In the genomic region with DNA sequence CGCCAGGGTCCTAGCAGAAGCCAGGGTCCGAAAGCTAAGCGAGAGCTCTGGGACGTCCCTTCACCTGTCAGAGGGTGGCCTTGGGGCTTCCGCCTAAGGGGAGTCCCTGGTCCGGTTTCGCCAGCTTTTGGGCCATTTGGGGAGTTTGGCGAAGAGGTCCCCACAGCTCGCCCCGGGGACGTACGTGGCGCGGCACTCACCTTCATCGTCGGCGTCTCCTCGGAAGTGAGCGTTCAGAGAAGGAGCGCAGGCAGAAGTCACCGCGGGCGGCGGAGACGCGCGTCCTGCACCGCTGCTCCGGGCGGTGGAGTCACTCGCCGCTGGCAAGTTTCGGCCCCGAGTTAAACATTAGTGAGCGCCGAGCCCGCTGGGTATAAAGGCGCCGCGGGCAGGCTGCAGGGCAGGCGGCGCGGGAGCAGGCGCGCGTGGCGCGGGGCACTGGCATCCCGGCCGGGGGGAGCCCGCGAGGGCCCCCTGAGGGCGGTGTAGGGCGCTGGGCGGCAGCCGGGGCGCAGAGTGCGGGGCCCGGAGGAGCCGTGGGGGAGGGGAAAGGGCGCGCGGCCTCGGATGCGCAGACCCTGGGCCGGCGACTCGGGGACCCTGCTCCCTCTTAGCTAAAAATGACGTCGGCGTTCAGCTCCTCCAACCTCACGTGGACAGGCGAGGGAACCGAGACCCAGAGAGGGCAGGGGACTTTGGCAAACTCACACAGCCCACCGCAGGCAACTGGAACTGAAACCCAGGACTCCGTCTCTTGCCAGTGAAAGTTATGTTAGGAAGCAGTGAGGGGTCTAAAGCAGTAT, we compare ENCODE assay signal across 1 cellular context.
A peak's percentile ranks its signal among the peaks of the same experiment; 100 is the strongest.
TF ChIP-seq lines count a peak whose summit lies in the region.

A gene (minus strand): TSS at position 440 of the 803 bp plus-strand sequence. CDS start 234 bp downstream, at position 206.

TF ChIP-seq in HepG2, 621 proteins besides CTCF, POLR2A, EP300 and RAD21 (continued from another document and continues in another):
- TF ChIP-seq CBX5 (CRISPR knock-in tag; IDR thresholded peaks at IDR 0.05; ENCODE audit: borderline replicate concordance): no peak
- TF ChIP-seq MLLT10 (CRISPR knock-in tag; IDR thresholded peaks at IDR 0.05): no peak
- no peak for TF ChIP-seq PITX1 (CRISPR knock-in tag; IDR thresholded peaks at IDR 0.05)
- no peak for TF ChIP-seq ARHGAP35 (CRISPR knock-in tag; IDR thresholded peaks at IDR 0.05; ENCODE audit: borderline replicate concordance)
- TF ChIP-seq CREB1 (IDR thresholded peaks at IDR 0.05): no peak
- no peak for TF ChIP-seq CREB1 (CRISPR knock-in tag; IDR thresholded peaks at IDR 0.05)
- TF ChIP-seq CHCHD3 (CRISPR knock-in tag; IDR thresholded peaks at IDR 0.05): 0 out of 2 replicates have a peak, but pooled peaks have one; percentile 22
- TF ChIP-seq, protein P1, sequence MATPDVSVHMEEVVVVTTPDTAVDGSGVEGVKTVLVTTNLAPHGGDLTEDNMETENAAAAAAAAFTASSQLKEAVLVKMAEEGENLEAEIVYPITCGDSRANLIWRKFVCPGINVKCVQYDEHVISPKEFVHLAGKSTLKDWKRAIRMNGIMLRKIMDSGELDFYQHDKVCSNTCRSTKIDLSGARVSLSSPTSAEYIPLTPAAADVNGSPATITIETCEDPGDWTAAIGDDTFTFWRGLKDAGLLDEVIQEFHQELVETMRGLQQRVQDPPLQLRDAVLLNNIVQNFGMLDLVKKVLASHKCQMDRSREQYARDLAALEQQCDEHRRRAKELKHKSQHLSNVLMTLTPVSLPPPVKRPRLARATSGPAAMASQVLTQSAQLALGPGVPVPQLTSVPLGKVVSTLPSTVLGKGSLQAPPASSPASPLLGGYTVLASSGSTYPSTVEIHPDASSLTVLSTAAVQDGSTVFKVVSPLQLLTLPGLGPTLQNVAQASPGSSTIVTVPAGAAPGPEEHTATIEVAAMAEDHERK (CRISPR knock-in tag; IDR thresholded peaks at IDR 0.05; ENCODE audit: low read depth): no peak
- TF ChIP-seq JDP2 (CRISPR knock-in tag; IDR thresholded peaks at IDR 0.05; ENCODE audit: borderline replicate concordance): no peak
- TF ChIP-seq JUND (CRISPR knock-in tag; IDR thresholded peaks at IDR 0.05): no peak; the same call in 1 of the 2 replicates
- no peak for TF ChIP-seq ZNF431 (CRISPR knock-in tag; IDR thresholded peaks at IDR 0.05; ENCODE audit: borderline replicate concordance, low read depth)
- no peak for TF ChIP-seq NFKBIZ (CRISPR knock-in tag; IDR thresholded peaks at IDR 0.05)
- TF ChIP-seq, protein P2, sequence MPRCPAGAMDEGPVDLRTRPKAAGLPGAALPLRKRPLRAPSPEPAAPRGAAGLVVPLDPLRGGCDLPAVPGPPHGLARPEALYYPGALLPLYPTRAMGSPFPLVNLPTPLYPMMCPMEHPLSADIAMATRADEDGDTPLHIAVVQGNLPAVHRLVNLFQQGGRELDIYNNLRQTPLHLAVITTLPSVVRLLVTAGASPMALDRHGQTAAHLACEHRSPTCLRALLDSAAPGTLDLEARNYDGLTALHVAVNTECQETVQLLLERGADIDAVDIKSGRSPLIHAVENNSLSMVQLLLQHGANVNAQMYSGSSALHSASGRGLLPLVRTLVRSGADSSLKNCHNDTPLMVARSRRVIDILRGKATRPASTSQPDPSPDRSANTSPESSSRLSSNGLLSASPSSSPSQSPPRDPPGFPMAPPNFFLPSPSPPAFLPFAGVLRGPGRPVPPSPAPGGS (CRISPR knock-in tag; IDR thresholded peaks at IDR 0.05): no peak
- TF ChIP-seq, protein P3, sequence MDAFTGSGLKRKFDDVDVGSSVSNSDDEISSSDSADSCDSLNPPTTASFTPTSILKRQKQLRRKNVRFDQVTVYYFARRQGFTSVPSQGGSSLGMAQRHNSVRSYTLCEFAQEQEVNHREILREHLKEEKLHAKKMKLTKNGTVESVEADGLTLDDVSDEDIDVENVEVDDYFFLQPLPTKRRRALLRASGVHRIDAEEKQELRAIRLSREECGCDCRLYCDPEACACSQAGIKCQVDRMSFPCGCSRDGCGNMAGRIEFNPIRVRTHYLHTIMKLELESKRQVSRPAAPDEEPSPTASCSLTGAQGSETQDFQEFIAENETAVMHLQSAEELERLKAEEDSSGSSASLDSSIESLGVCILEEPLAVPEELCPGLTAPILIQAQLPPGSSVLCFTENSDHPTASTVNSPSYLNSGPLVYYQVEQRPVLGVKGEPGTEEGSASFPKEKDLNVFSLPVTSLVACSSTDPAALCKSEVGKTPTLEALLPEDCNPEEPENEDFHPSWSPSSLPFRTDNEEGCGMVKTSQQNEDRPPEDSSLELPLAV (CRISPR knock-in tag; conservative IDR thresholded peaks at IDR 0.05; ENCODE audit: low read depth): no peak; the same call in 1 of the 2 replicates
- TF ChIP-seq ZNF883 (CRISPR knock-in tag; IDR thresholded peaks at IDR 0.05; ENCODE audit: not compliant biosample characterization): no peak
- no peak for TF ChIP-seq GZF1 (CRISPR knock-in tag; IDR thresholded peaks at IDR 0.05)
- TF ChIP-seq ZNF644 (CRISPR knock-in tag; IDR thresholded peaks at IDR 0.05; ENCODE audit: low read depth): no peak
- no peak for TF ChIP-seq ZNF570 (CRISPR knock-in tag; IDR thresholded peaks at IDR 0.05; ENCODE audit: borderline replicate concordance)
- TF ChIP-seq, protein P4, sequence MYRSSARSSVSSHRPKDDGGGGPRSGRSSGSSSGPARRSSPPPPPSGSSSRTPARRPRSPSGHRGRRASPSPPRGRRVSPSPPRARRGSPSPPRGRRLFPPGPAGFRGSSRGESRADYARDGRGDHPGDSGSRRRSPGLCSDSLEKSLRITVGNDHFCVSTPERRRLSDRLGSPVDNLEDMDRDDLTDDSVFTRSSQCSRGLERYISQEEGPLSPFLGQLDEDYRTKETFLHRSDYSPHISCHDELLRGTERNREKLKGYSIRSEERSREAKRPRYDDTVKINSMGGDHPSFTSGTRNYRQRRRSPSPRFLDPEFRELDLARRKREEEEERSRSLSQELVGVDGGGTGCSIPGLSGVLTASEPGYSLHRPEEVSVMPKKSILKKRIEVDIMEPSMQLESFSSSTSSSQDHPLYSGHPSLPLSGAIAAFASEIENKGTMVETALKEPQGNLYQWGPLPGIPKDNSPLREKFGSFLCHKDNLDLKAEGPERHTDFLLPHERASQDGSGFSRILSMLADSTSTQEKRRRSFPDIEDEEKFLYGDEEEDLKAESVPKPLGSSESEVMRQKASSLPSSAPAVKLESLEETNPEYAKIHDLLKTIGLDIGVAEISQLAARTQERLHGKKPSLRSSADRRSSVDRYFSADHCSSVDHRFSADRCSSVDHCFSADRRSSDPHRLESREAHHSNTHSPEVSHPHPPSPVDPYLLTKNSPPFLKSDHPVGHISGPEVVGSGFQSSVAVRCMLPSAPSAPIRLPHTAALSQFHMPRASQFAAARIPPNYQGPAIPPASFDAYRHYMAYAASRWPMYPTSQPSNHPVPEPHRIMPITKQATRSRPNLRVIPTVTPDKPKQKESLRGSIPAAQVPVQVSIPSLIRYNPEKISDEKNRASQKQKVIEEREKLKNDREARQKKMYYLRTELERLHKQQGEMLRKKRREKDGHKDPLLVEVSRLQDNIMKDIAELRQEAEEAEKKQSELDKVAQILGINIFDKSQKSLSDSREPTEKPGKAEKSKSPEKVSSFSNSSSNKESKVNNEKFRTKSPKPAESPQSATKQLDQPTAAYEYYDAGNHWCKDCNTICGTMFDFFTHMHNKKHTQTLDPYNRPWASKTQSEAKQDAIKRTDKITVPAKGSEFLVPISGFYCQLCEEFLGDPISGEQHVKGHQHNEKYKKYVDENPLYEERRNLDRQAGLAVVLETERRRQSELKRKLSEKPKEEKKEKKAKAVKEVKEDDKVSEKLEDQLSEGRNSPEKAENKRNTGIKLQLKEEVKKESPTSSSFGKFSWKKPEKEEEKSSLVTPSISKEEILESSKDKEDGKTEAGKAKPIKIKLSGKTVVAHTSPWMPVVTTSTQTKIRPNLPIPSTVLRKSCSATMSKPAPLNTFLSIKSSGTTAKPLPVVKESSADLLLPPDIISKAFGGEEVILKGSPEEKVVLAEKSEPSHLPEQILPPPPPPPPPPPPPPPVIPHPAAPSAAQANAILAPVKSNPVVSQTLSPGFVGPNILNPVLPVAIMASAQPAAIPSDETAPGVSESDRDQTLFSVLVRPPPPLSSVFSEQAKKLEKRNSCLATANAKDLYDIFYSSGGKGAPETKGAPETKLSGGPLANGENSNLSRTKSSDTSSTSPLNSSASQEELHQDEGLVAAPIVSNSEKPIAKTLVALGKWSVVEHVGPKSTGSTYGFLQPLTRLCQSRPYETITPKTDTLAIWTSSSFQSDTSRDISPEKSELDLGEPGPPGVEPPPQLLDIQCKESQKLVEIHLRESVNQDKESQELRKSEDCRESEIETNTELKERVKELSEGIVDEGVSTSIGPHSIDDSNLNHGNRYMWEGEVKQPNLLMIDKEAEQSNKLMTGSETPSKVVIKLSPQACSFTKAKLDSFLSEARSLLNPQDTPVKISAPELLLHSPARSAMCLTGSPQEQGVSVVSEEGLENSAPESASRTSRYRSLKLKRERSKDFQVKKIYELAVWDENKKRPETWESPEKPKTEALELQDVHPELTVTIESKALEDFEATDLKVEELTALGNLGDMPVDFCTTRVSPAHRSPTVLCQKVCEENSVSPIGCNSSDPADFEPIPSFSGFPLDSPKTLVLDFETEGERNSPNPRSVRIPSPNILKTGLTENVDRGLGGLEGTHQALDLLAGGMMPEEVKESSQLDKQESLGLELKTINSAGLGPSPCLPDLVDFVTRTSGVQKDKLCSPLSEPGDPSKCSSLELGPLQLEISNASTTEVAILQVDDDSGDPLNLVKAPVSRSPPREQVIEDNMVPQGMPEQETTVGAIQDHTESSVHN (CRISPR knock-in tag; IDR thresholded peaks at IDR 0.05): no peak
- no peak for TF ChIP-seq HNRNPH1 (optimal IDR thresholded peaks at IDR 0.05; ENCODE audit: low read depth, low read length)
- TF ChIP-seq ZNF749 (CRISPR knock-in tag; IDR thresholded peaks at IDR 0.05; ENCODE audit: borderline replicate concordance): no peak; the same call in 1 of the 2 replicates
- TF ChIP-seq, protein P5, sequence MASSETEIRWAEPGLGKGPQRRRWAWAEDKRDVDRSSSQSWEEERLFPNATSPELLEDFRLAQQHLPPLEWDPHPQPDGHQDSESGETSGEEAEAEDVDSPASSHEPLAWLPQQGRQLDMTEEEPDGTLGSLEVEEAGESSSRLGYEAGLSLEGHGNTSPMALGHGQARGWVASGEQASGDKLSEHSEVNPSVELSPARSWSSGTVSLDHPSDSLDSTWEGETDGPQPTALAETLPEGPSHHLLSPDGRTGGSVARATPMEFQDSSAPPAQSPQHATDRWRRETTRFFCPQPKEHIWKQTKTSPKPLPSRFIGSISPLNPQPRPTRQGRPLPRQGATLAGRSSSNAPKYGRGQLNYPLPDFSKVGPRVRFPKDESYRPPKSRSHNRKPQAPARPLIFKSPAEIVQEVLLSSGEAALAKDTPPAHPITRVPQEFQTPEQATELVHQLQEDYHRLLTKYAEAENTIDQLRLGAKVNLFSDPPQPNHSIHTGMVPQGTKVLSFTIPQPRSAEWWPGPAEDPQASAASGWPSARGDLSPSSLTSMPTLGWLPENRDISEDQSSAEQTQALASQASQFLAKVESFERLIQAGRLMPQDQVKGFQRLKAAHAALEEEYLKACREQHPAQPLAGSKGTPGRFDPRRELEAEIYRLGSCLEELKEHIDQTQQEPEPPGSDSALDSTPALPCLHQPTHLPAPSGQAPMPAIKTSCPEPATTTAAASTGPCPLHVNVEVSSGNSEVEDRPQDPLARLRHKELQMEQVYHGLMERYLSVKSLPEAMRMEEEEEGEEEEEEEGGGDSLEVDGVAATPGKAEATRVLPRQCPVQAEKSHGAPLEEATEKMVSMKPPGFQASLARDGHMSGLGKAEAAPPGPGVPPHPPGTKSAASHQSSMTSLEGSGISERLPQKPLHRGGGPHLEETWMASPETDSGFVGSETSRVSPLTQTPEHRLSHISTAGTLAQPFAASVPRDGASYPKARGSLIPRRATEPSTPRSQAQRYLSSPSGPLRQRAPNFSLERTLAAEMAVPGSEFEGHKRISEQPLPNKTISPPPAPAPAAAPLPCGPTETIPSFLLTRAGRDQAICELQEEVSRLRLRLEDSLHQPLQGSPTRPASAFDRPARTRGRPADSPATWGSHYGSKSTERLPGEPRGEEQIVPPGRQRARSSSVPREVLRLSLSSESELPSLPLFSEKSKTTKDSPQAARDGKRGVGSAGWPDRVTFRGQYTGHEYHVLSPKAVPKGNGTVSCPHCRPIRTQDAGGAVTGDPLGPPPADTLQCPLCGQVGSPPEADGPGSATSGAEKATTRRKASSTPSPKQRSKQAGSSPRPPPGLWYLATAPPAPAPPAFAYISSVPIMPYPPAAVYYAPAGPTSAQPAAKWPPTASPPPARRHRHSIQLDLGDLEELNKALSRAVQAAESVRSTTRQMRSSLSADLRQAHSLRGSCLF (CRISPR knock-in tag; IDR thresholded peaks at IDR 0.05; ENCODE audit: borderline replicate concordance): no peak
- TF ChIP-seq STAT5B (CRISPR knock-in tag; IDR thresholded peaks at IDR 0.05): peak; percentile 40; the same call in 1 of the 2 replicates
- no peak for TF ChIP-seq ZNF780A (CRISPR knock-in tag; IDR thresholded peaks at IDR 0.05)
- TF ChIP-seq ZNF879 (CRISPR knock-in tag; IDR thresholded peaks at IDR 0.05): no peak
- TF ChIP-seq ZSCAN21 (CRISPR knock-in tag; IDR thresholded peaks at IDR 0.05; ENCODE audit: borderline replicate concordance): peak; percentile 76; the same call in 1 of the 2 replicates
- no peak; the same call in 1 of the 2 replicates for TF ChIP-seq NCOR1 (IDR thresholded peaks at IDR 0.05; ENCODE audit: borderline replicate concordance, low read length)
- peak; percentile 18 for TF ChIP-seq FOXA3 (CRISPR knock-in tag; IDR thresholded peaks at IDR 0.05)
- TF ChIP-seq, protein P6, sequence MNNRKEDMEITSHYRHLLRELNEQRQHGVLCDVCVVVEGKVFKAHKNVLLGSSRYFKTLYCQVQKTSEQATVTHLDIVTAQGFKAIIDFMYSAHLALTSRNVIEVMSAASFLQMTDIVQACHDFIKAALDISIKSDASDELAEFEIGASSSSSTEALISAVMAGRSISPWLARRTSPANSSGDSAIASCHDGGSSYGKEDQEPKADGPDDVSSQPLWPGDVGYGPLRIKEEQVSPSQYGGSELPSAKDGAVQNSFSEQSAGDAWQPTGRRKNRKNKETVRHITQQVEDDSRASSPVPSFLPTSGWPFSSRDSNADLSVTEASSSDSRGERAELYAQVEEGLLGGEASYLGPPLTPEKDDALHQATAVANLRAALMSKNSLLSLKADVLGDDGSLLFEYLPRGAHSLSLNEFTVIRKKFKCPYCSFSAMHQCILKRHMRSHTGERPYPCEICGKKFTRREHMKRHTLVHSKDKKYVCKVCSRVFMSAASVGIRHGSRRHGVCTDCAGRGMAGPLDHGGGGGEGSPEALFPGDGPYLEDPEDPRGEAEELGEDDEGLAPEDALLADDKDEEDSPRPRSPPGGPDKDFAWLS (CRISPR knock-in tag; IDR thresholded peaks at IDR 0.05; ENCODE audit: borderline replicate concordance): peak; percentile 20; the same call in 1 of the 2 replicates
- TF ChIP-seq ZNF44 (CRISPR knock-in tag; IDR thresholded peaks at IDR 0.05): no peak
- TF ChIP-seq SATB2 (CRISPR knock-in tag; IDR thresholded peaks at IDR 0.05): peak; percentile 49; the same call in 1 of the 2 replicates
- TF ChIP-seq, protein P7, sequence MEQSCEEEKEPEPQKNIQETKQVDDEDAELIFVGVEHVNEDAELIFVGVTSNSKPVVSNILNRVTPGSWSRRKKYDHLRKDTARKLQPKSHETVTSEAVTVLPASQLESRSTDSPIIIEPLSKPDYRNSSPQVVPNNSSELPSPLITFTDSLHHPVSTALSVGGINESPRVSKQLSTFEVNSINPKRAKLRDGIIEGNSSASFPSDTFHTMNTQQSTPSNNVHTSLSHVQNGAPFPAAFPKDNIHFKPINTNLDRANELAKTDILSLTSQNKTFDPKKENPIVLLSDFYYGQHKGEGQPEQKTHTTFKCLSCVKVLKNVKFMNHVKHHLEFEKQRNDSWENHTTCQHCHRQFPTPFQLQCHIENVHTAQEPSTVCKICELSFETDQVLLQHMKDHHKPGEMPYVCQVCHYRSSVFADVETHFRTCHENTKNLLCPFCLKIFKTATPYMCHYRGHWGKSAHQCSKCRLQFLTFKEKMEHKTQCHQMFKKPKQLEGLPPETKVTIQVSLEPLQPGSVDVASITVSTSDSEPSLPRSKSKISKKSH (CRISPR knock-in tag; IDR thresholded peaks at IDR 0.05; ENCODE audit: borderline replicate concordance): peak; percentile 65; the same call in 1 of the 2 replicates
- TF ChIP-seq ZNF558 (CRISPR knock-in tag; IDR thresholded peaks at IDR 0.05; ENCODE audit: borderline replicate concordance): peak; percentile 40; the same call in 1 of the 2 replicates
